In the genomic region with DNA sequence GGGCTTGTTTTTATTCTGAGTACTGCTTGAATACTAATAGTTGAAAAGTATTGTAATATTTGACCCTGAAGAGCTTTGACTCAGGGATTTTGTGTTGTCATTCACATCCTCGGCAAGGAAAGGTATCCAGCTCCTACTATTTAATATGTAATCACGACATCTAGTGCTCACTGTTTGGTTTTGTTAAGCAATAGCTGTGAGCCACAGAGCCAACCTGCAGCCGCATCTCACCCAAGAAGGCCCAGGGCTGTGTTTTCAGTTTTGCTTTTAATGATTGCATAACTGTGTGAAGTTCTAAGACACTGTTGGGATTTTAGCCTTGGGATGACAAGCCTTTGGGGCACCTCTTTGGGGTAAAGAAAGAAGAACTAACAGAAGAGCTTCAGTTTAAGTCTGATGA, we compare ENCODE assay signal across 14 cellular contexts.
DNase-seq lines count a peak whose midpoint lies in the region; ATAC-seq, FAIRE-seq and TF ChIP-seq lines count a peak whose summit lies in the region.
"Had no signal": no experiment of that assay in that cellular context is flagged by ENCODE, and none has a peak within 500 bp of the region (broad histone marks: within the 10 kb centered on the region; RNA-seq: fewer than 3 reads in every experiment).

No MANE protein-coding gene starts in this region.

- no peaks in the 10 kb centered on the region for H3K9me2 ChIP-seq in GM23338 (ENCODE audit: insufficient read depth)

- H3K9me3 Mint-ChIP-seq in GM23338 = no peaks in the 10 kb centered on the region

- H2AFZ ChIP-seq in GM23338 (no peak overlapping the region), osteoblast (ENCODE audit: low read length) (no peak overlapping the region)

- TF ChIP-seq EP300 in tibial nerve (IDR thresholded peaks at IDR 0.05) = no peak

- H3K27me3 ChIP-seq in GM23338 (ENCODE audit: insufficient read depth) (no peaks in the 10 kb centered on the region), bronchial epithelial cell (ENCODE audit: control insufficient read depth, insufficient read depth, low read length) (no peaks in the 10 kb centered on the region), osteoblast (ENCODE audit: insufficient read depth, low read length) (no peaks in the 10 kb centered on the region), tibial nerve (no peaks in the 10 kb centered on the region)

- TF ChIP-seq CTCF in GM23338 (conservative IDR thresholded peaks at IDR 0.05; ENCODE audit: low read depth in 2 of 2) (no peak), bronchial epithelial cell (IDR thresholded peaks at IDR 0.05; ENCODE audit: insufficient read depth, low read length, severe bottlenecking) (peak; percentile 7), osteoblast (IDR thresholded peaks at IDR 0.05; ENCODE audit: extremely low read depth, low read depth, low read length) (no peak), tibial nerve (IDR thresholded peaks at IDR 0.05) (no peak)

- H3K4me2 ChIP-seq in GM23338 (no peak overlapping the region), osteoblast (ENCODE audit: insufficient read depth, low read length) (no peak overlapping the region)

- H3K36me3 ChIP-seq in GM23338 (ENCODE audit: insufficient read depth) = no peaks in the 10 kb centered on the region
- no peaks in the 10 kb centered on the region for H3K36me3 ChIP-seq in bronchial epithelial cell (ENCODE audit: control insufficient read depth, insufficient read depth, low read length)
- H3K36me3 ChIP-seq in osteoblast (ENCODE audit: insufficient read depth, low read length) = no peaks in the 10 kb centered on the region
- H3K36me3 ChIP-seq in tibial nerve = no peaks in the 10 kb centered on the region

- no peak for TF ChIP-seq POLR2A in tibial nerve (IDR thresholded peaks at IDR 0.05)

- no peaks in the 10 kb centered on the region for H3F3A ChIP-seq in GM23338 (replicated peaks; ENCODE audit: low read depth)

- H3K79me2 ChIP-seq in GM23338 (replicated peaks; ENCODE audit: insufficient read depth) (no peaks in the 10 kb centered on the region), osteoblast (ENCODE audit: insufficient read depth, low read length) (no peaks in the 10 kb centered on the region)

- H3K4me1 ChIP-seq in GM23338 (ENCODE audit: insufficient read depth) (no peaks in the 10 kb centered on the region), osteoblast (ENCODE audit: insufficient read depth, low read length) (no peaks in the 10 kb centered on the region), tibial nerve (no peaks in the 10 kb centered on the region)

- H4K20me1 ChIP-seq in GM23338 (replicated peaks; ENCODE audit: insufficient read depth) (no peaks in the 10 kb centered on the region), osteoblast (ENCODE audit: insufficient read depth, low read length) (no peaks in the 10 kb centered on the region)

- H3K27ac ChIP-seq in GM23338 (ENCODE audit: low read depth) (no peak overlapping the region), osteoblast (ENCODE audit: low read depth, low read length) (no peak overlapping the region), tibial nerve (no peak overlapping the region)

- H3K27me3 Mint-ChIP-seq in GM23338 (ENCODE audit: insufficient read depth, low read depth, poor library complexity) = peaks cover 1% of the 10 kb centered on the region

- H3K36me3 Mint-ChIP-seq in GM23338 (ENCODE audit: low read depth) = no peaks in the 10 kb centered on the region

- H3K4me3 Mint-ChIP-seq in GM23338 = no peak overlapping the region

- WGBS in tibial nerve, 2 donors = 50 to 51% methylated on average over 3 of the region's 3 CpGs

- peaks cover 4% of the 10 kb centered on the region; the same call in 1 of the 3 replicates for H3K4me1 Mint-ChIP-seq in GM23338

- no peak for ATAC-seq in GM23338

- no peak for FAIRE-seq in bronchial epithelial cell (lab: Jason Lieb, UNC)
- FAIRE-seq: urothelium cell line had no signal

- no peaks in the 10 kb centered on the region for H3K9me3 ChIP-seq in osteoblast (ENCODE audit: low read depth, low read length)
- no peaks in the 10 kb centered on the region for H3K9me3 ChIP-seq in tibial nerve

- no peak overlapping the region for H3K27ac Mint-ChIP-seq in GM23338

- peak; percentile 19 for DNase-seq in GM23338 (ENCODE audit: low spot score)
- peak; percentile 42 for DNase-seq in NOMO-1 treated with dmso at 0.1 percent for 144 hours (lab: John Stamatoyannopoulos, UW; ENCODE audit: unreplicated experiment)
- peak; percentile 80 for DNase-seq in bronchial epithelial cell (ENCODE audit: low read depth)
- DNase-seq in osteoblast (ENCODE audit: insufficient read length, low spot score, missing footprints) = peak; percentile 10
- DNase-seq in GOT3 (lab: John Stamatoyannopoulos, UW) = no peak
- no peak for DNase-seq in tibial nerve (ENCODE audit: low spot score in 2 of 2)
- DNase-seq in NCI-H510A treated with DMSO at 0.1 percent for 48 hours (lab: John Stamatoyannopoulos, UW) = no peak
- no peak for DNase-seq in NCI-H2107 treated with DMSO at 0.1 percent for 48 hours (lab: John Stamatoyannopoulos, UW; ENCODE audit: unreplicated experiment)
- DNase-seq: activated CD4-positive, alpha-beta T cell treated with anti-CD3 and anti-CD28 coated beads for 48 hours; activated effector memory CD4-positive, alpha-beta T cell treated with anti-CD3 and anti-CD28 coated beads, Interleukin-2, amount 50 U/mL, for 16 hours; erythroblast; IMR-90; SW 1271 had no signal

- H3K4me3 ChIP-seq in GM23338 (no peak overlapping the region), bronchial epithelial cell (ENCODE audit: low read depth, low read length) (no peak overlapping the region), osteoblast (ENCODE audit: insufficient read depth, low read length) (no peak overlapping the region), tibial nerve (no peak overlapping the region)

TF ChIP-seq in GM23338, 12 proteins besides CTCF, POLR2A, EP300 and RAD21 (continues in another document):
- TF ChIP-seq EZH2 (IDR thresholded peaks at IDR 0.05; ENCODE audit: low read depth, unreplicated experiment) = no peak
- TF ChIP-seq REST (IDR thresholded peaks at IDR 0.05; ENCODE audit: unreplicated experiment) = no peak
- no peak for TF ChIP-seq JUNB (IDR thresholded peaks at IDR 0.05; ENCODE audit: unreplicated experiment)
- TF ChIP-seq ZNF331 (CRISPR knock-in tag; IDR thresholded peaks at IDR 0.05; ENCODE audit: low read depth) = no peak
- TF ChIP-seq ZNF114 (CRISPR knock-in tag; IDR thresholded peaks at IDR 0.05) = no peak
- no peak for TF ChIP-seq POLR2AphosphoS5 (IDR thresholded peaks at IDR 0.05; ENCODE audit: low read depth)
- no peak for TF ChIP-seq STAT1 (IDR thresholded peaks at IDR 0.05; ENCODE audit: unreplicated experiment)
- TF ChIP-seq, protein P1, sequence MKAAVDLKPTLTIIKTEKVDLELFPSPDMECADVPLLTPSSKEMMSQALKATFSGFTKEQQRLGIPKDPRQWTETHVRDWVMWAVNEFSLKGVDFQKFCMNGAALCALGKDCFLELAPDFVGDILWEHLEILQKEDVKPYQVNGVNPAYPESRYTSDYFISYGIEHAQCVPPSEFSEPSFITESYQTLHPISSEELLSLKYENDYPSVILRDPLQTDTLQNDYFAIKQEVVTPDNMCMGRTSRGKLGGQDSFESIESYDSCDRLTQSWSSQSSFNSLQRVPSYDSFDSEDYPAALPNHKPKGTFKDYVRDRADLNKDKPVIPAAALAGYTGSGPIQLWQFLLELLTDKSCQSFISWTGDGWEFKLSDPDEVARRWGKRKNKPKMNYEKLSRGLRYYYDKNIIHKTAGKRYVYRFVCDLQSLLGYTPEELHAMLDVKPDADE (IDR thresholded peaks at IDR 0.05) = no peak
- no peak for TF ChIP-seq CREB1 (CRISPR knock-in tag; IDR thresholded peaks at IDR 0.05; ENCODE audit: low read depth)
- TF ChIP-seq EZH2phosphoT487 (IDR thresholded peaks at IDR 0.05; ENCODE audit: unreplicated experiment) = no peak

Comparison
In these comparisons a context has a peak if more than half of its experiments do, and no peak if none do; other contexts are left out.
1. DNase-seq: peak in GM23338 (single experiment), NOMO-1 treated with dmso at 0.1 percent for 144 hours (single experiment), bronchial epithelial cell (single experiment) and osteoblast (single experiment); none in GOT3 (single experiment), tibial nerve (0 of 2), NCI-H510A treated with DMSO at 0.1 percent for 48 hours (single experiment) and NCI-H2107 treated with DMSO at 0.1 percent for 48 hours (single experiment).